Comparison of ENCODE assay signal across 2 cellular contexts in the genomic region with DNA sequence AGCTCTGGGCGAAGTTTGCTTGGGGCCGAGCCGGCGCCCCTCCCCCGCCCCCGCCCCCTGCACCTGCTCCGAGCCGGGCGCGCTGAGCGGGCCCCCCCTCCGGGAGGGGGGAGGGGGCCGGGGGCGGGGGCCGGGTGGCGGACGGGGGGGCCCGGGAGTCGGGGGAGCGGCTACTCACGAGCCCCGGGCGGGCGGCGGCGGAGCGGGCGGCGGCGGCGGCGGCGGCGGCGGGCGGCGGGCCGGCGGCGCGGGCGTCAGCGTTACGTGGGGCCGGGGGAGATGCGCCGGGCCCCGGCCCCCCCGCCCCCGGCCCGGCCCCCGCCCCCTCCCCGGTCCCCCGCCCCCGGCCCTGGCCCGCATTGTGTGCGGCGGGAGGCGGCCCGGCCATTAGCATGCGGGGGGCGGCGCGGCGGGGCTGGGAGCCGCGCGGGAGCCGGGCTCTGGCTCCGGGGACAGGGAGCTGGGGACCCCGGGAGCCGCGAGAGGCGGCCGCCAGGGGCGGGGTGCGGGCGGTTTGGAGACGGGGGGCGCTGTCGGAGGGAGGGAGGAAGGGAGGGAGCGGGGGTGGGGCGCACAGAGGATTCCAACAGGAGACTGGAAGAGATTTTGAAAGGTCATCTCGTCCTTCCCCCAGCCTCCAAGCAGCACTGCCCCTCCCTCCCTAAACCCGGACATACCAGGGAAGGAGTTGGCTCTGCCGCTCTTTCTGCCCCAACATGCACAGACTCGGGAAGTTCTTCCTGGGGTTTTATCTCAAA.
TF ChIP-seq lines count a peak whose summit lies in the region.

ZNF219 (minus strand) TSS at position 522 of the 758 bp plus-strand sequence. CDS start 5,064 bp downstream, outside the sequence.

TF ChIP-seq in GM23338, 12 proteins besides CTCF, POLR2A, EP300 and RAD21:
- no peak for TF ChIP-seq ETS1 (IDR thresholded peaks at IDR 0.05)
- TF ChIP-seq NANOG (IDR thresholded peaks at IDR 0.05; ENCODE audit: borderline replicate concordance), result no peak
- peak; percentile 60 for TF ChIP-seq POLR2AphosphoS5 (IDR thresholded peaks at IDR 0.05; ENCODE audit: low read depth)
- TF ChIP-seq CREB1 (CRISPR knock-in tag; IDR thresholded peaks at IDR 0.05; ENCODE audit: low read depth), result 0 out of 2 replicates have a peak, but pooled peaks have one; percentile 8

TF ChIP-seq in PFSK-1, 5 proteins besides CTCF, POLR2A, EP300 and RAD21 (continued from another document):
- no peak for TF ChIP-seq REST (IDR thresholded peaks at IDR 0.05; ENCODE audit: insufficient read depth in 1 of 2, low read depth in 2 of 2, low read length in 2 of 2)
